Comparison of ENCODE assay signal across 8 cellular contexts in the genomic region with DNA sequence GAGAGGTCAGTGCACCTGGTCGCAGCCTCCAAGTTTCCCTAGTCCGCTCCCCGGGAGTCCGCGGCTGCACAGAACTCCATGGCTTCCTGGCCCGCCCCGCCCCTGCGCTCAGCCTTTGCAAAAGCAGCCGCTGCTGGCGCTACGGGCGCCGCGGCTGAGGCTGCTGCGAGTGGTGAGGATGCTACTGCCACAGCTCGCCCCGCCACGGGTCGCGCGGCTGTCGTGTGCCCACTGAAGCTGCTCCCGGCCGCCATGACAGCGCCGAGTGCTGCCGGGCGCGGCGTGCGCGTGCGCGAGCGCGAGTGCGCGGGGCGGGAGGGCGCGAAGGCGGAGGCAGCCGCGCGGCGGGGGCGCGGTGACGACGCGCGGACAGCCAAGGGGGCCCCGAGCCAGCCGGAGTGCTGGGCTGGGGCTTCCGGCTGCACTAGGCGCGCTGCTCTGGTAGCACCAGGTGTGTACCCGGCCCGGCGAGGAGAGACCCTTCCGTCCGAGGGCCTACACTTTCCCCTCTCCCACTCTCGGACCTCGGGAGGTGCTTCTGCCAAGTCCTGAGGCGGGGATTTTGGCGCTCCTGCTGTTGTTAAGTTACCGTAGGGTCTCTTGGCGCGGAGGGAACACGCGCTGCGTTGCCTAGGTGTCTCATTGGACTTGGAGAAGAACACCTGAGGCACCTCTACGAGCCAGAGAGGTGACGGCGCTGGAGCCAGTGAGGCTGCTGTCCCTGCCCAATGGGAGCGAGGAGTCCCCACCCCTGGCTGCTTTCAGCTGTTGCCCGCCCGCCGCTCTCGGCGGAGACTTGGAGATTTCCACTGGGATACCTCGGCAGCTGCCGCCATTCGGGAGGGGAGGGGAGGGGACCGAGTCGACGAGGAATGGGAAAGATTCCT. TPM values are rescaled to one million over a fixed set of nuclear protein-coding genes. Genes with fewer than 3 reads are reported as not detected.
DNase-seq lines count a peak whose midpoint lies in the region; ATAC-seq lines count a peak whose summit lies in the region.

No MANE protein-coding gene starts in this region.

- in situ Hi-C loops in Caki2 (cut with HindIII; ENCODE audit: low pct_unique_long_range_greater_than_20kb, low sequenced_read_pairs) = no loop called here

- no peaks in the 10 kb centered on the region for H3K9me3 ChIP-seq in mononuclear cell (ENCODE audit: low read depth, low read length)

- peak; percentile 73 for ATAC-seq in GM21367 (IDR thresholded peaks at IDR 0.05; ENCODE audit: unreplicated experiment)

- DNase-seq in Caki2 (ENCODE audit: low read depth) (peak; percentile 81), HT-29 (ENCODE audit: low spot score) (peak; percentile 94), NOMO-1 (lab: John Stamatoyannopoulos, UW; ENCODE audit: unreplicated experiment in 2 of 2) (peak; percentile 65 to 79), epidermal melanocyte (ENCODE audit: insufficient read length, low spot score) (peak; percentile 42)
- peak; percentile 82 for DNase-seq in activated CD8-positive, alpha-beta memory T cell treated with anti-CD3 and anti-CD28 coated beads, Interleukin-2, amount 50 U/mL, for 4 hours
- DNase-seq in stimulated activated CD8-positive, alpha-beta memory T cell treated with anti-CD3 and anti-CD28 coated beads, Interleukin-2, amount 100 ng/mL, for 48 hours (ENCODE audit: low read depth in 2 of 2) = peak; percentile 69 to 79

- no peaks in the 10 kb centered on the region for H3K27me3 ChIP-seq in mononuclear cell (ENCODE audit: insufficient read depth, low read length)

- H3K4me3 ChIP-seq in mononuclear cell (ENCODE audit: low read length) = peak overlapping the region; percentile 98

- peaks cover 42% of the 10 kb centered on the region for H3K4me1 ChIP-seq in mononuclear cell (ENCODE audit: insufficient read depth, low read length)

RNA-seq across cellular contexts. Expression of gene LRBA, which starts 0.6 kb away (rescaled TPM):
- 23.3 and 23.6 TPM in 2 replicates for total RNA-seq in Caki2 (2014; rRNA removed; shearing (Covaris generic); ENCODE audit: low replicate concordance)
- total RNA-seq in HT-29 (2014; rRNA removed; shearing (Covaris generic)) = 53.4 and 58.9 TPM in 2 replicates
- 96.0 TPM for total RNA-seq in mononuclear cell

Comparison
In these comparisons a context has a peak if more than half of its experiments do, and no peak if none do; other contexts are left out.
1. Peak in every context shown above with its lines: DNase-seq, ATAC-seq and H3K4me3 ChIP-seq.
2. DNase-seq: peak in every context shown above with its lines; median percentile 94 in HT-29; 82 in activated CD8-positive, alpha-beta memory T cell treated with anti-CD3 and anti-CD28 coated beads, Interleukin-2, amount 50 U/mL, for 4 hours; 81 in Caki2; 74 in stimulated activated CD8-positive, alpha-beta memory T cell treated with anti-CD3 and anti-CD28 coated beads, Interleukin-2, amount 100 ng/mL, for 48 hours; 72 in NOMO-1; 42 in epidermal melanocyte.